Comparison of ENCODE assay signal across 1 cellular context in the genomic region with DNA sequence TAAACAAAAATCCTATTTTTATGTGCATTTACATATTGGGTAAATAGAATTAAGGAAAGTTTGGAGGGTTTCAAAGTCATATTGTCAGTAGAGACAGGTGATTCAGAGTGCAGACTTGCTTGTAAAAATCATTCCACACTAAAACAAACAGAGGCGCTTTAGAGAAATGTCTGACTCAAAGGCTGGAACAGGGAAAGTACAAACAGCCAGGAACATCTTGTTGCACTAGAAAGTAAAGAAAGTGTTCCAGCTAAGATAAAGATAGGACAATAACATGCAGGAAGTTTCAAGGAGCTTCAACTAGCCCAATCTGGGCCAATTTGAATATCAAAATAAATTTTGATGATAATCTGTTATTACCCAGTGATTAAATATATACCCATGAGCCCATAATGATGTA.
TF ChIP-seq lines count a peak whose summit lies in the region.

No MANE protein-coding gene starts in this region.

TF ChIP-seq in A549, 52 proteins besides CTCF, POLR2A, EP300 and RAD21 (continued from another document):
- TF ChIP-seq, protein P1, sequence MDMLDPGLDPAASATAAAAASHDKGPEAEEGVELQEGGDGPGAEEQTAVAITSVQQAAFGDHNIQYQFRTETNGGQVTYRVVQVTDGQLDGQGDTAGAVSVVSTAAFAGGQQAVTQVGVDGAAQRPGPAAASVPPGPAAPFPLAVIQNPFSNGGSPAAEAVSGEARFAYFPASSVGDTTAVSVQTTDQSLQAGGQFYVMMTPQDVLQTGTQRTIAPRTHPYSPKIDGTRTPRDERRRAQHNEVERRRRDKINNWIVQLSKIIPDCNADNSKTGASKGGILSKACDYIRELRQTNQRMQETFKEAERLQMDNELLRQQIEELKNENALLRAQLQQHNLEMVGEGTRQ (IDR thresholded peaks at IDR 0.05): no peak
- TF ChIP-seq ZSCAN20 (CRISPR knock-in tag; IDR thresholded peaks at IDR 0.05): no peak
